Comparison of ENCODE assay signal across 23 cellular contexts in genomic region chr5:67610191-67610912, GRCh38.
"Had no signal": no experiment of that assay in that cellular context is flagged by ENCODE, and none has a peak within 500 bp of the region (broad histone marks: within the 10 kb centered on the region; RNA-seq: fewer than 3 reads in every experiment).

No MANE protein-coding gene starts in this region.

- H3K9me3 ChIP-seq: colonic mucosa, prostate gland, stomach, thoracic aorta had no signal

- H3K79me2 ChIP-seq: parathyroid adenoma had no signal

- DNase-seq: colonic mucosa; dermis blood vessel endothelial cell; heart left ventricle; hippocampal formation; left colon; left ventricle myocardium superior; mesenchymal stem cell; midbrain; naive B cell; nephron progenitor cell; retina; stimulated activated CD4-positive, alpha-beta T cell treated with anti-CD3 and anti-CD28 coated beads, Interleukin-12 subunit alpha, Interleukin-12 subunit beta, amount 100 ng/mL, for 4 hours; stimulated activated naive CD4-positive, alpha-beta T cell; stomach; substantia nigra; trophoblast cell had no signal

- H3K27ac ChIP-seq: colonic mucosa, heart left ventricle, parathyroid adenoma, prostate gland, skin epidermis, stomach, thoracic aorta had no signal

- ATAC-seq: heart left ventricle, left colon, left ventricle myocardium superior, sciatic nerve had no signal

- H3K36me3 ChIP-seq: colonic mucosa, heart left ventricle, prostate gland, stomach, thoracic aorta had no signal

- FAIRE-seq: frontal cortex had no signal

- H3K4me1 ChIP-seq: colonic mucosa, heart left ventricle, prostate gland, stomach had no signal

- H2AFZ ChIP-seq: parathyroid adenoma had no signal

- H3K4me1 Mint-ChIP-seq: naive B cell had no signal

- H3K27ac Mint-ChIP-seq: naive B cell, nephron progenitor cell had no signal

- H3K36me3 Mint-ChIP-seq: naive B cell had no signal

- H3K4me3 ChIP-seq: colonic mucosa, heart left ventricle, lung, prostate gland, skin epidermis, stomach, thoracic aorta had no signal

- H3K4me3 Mint-ChIP-seq: naive B cell, nephron progenitor cell had no signal

- H3K27me3 ChIP-seq: colonic mucosa, heart left ventricle, stomach had no signal

- H3K9ac ChIP-seq: parathyroid adenoma had no signal
